Comparison of ENCODE assay signal across 19 cellular contexts in the genomic region with DNA sequence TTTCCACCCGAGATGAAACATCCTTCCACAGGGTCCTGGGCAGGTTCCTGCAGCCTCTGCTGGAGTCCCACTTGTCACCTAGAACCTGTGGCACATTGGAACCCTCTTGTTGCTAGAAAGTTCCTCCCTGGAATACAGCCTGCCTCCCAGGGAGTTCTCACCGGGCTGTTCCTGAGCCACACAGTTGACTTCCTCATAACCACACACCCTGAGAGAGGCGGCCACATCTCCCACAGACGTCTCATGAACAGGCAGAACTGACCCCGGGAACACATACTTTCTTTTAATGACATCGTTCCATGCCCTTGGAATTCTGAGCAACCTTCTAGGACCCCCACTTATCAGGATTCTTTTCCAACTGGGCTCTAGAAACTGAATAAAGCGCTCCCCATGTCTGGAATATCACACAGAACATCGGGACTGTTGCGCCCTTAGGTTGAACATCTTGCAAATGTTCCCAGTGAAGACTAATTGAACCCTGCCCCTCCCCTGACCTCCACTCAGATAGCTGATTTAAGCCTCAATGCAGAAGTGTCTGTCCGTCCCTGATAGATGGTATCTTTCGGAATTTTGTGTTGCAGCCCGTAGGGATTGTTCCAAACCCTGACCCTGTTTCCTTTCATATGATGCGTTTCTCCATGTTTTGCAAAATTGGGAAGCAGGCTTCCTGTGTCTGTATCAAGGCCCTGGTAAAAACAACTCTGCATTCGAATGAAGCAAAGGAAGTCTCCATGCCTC.
DNase-seq lines count a peak whose midpoint lies in the region; ATAC-seq and TF ChIP-seq lines count a peak whose summit lies in the region.
"Had no signal": no experiment of that assay in that cellular context is flagged by ENCODE, and none has a peak within 500 bp of the region (broad histone marks: within the 10 kb centered on the region; RNA-seq: fewer than 3 reads in every experiment).

No MANE protein-coding gene starts in this region.

- H3K4me3 ChIP-seq in left ventricle myocardium inferior (no peak overlapping the region), adrenal gland (no peak overlapping the region), right lobe of liver (no peak overlapping the region)
- H3K4me3 ChIP-seq: coronary artery, transverse colon had no signal

- 62 to 76% (median 69%) methylated on average over 13 to 14 of the region's 14 CpGs for WGBS in adrenal gland, 4 donors
- WGBS in right lobe of liver (ENCODE audit: insufficient coverage, low coverage, low lambda C conversion rate, missing lambda C conversion rate) = 47% methylated on average over 13 of the region's 14 CpGs

- no peak for TF ChIP-seq POLR2A in adrenal gland (IDR thresholded peaks at IDR 0.05)
- no peak for TF ChIP-seq POLR2A in right lobe of liver (IDR thresholded peaks at IDR 0.05)

- H3K36me3 ChIP-seq in left ventricle myocardium inferior = peaks cover 97% of the 10 kb centered on the region
- H3K36me3 ChIP-seq in adrenal gland (replicated peaks in 1 of 2) = peaks cover 0 to 31% of the 10 kb centered on the region in 2 donors
- no peaks in the 10 kb centered on the region for H3K36me3 ChIP-seq in right lobe of liver

- ATAC-seq in Right ventricle myocardium superior (ENCODE audit: poor library complexity) = no peak
- peak; percentile 47 to 66 (median 58) for ATAC-seq in right lobe of liver
- ATAC-seq: stimulated activated naive CD8-positive, alpha-beta T cell treated with anti-CD3 and anti-CD28 coated beads, Interleukin-15, Interleukin-2, amounts not matched to agents 100 U/mL and 50 U/mL, for 24 hours had no signal

- TF ChIP-seq CTCF in left ventricle myocardium inferior (IDR thresholded peaks at IDR 0.05; ENCODE audit: borderline replicate concordance) (no peak), adrenal gland (IDR thresholded peaks at IDR 0.05) (no peak), right lobe of liver (IDR thresholded peaks at IDR 0.05) (no peak)

- peaks cover 17% of the 10 kb centered on the region for H3K4me1 ChIP-seq in left ventricle myocardium inferior
- H3K4me1 ChIP-seq in adrenal gland (replicated peaks in 1 of 2) = peaks cover 3 to 5% of the 10 kb centered on the region in 2 donors
- peaks cover 0 to 7% (median 0%) of the 10 kb centered on the region in 4 donors for H3K4me1 ChIP-seq in right lobe of liver
- H3K4me1 ChIP-seq: transverse colon had no signal

- peak; percentile 32 for DNase-seq in Right ventricle myocardium superior
- DNase-seq in left ventricle myocardium inferior = no peak
- DNase-seq in adrenal gland = peak in 4 of 7 donors; percentile 37 to 70 (median 46)
- no peak for DNase-seq in right lobe of liver
- no peak for DNase-seq in stimulated activated CD4-positive, alpha-beta T cell treated with anti-CD3 and anti-CD28 coated beads, Interleukin-4, amount 100 ng/mL, for 1 hour
- DNase-seq in ecto neural progenitor cell (ENCODE audit: low spot score) = no peak
- no peak for DNase-seq in cardiac septum (ENCODE audit: low spot score)
- no peak for DNase-seq in NCI-H69 (lab: John Stamatoyannopoulos, UW)
- DNase-seq: activated CD4-positive, alpha-beta T cell treated with anti-CD3 and anti-CD28 coated beads for 4 hours; activated naive CD4-positive, alpha-beta T cell; CD4-positive, CD25-positive, alpha-beta regulatory T cell; immature natural killer cell; midbrain; NCI-H510A; SIG-M5; stimulated activated CD4-positive, alpha-beta T cell treated with anti-CD3 and anti-CD28 coated beads, Interleukin-15, amount 100 ng/mL, for 24 hours; stimulated activated naive CD8-positive, alpha-beta T cell treated with anti-CD3 and anti-CD28 coated beads, Interleukin-15, Interleukin-2, amounts not matched to agents 100 U/mL and 50 U/mL, for 24 hours had no signal

- no peaks in the 10 kb centered on the region for H3K27me3 ChIP-seq in left ventricle myocardium inferior (ENCODE audit: low read depth)
- no peaks in the 10 kb centered on the region for H3K27me3 ChIP-seq in adrenal gland
- H3K27me3 ChIP-seq in right lobe of liver = no peaks in the 10 kb centered on the region
- H3K27me3 ChIP-seq: transverse colon had no signal

- intact Hi-C loops in Right ventricle myocardium superior (cut with DNase I) = no loop called here
- intact Hi-C loops in left ventricle myocardium inferior (cut with micrococcal nuclease) = no loop called here
- intact Hi-C loops in adrenal gland (cut with DNase I) = no loop called here
- intact Hi-C loops in right lobe of liver (cut with DNase I) = no loop called here
- intact Hi-C loops in cardiac septum (cut with DNase I) = no loop called here

- no peaks in the 10 kb centered on the region for H3K9me3 ChIP-seq in left ventricle myocardium inferior (replicated peaks)
- H3K9me3 ChIP-seq in adrenal gland (replicated peaks in 1 of 3) = no peaks in the 10 kb centered on the region
- H3K9me3 ChIP-seq in right lobe of liver = no peaks in the 10 kb centered on the region
- H3K9me3 ChIP-seq: transverse colon had no signal

- no peak overlapping the region for H3K27ac ChIP-seq in left ventricle myocardium inferior (replicated peaks)
- peak overlapping the region in 3 of 5 donors; percentile 21 to 74 (median 59) for H3K27ac ChIP-seq in adrenal gland
- peak overlapping the region in 2 of 3 donors; percentile 18 to 43 for H3K27ac ChIP-seq in right lobe of liver
- H3K27ac ChIP-seq: coronary artery had no signal

Comparison
In these comparisons a context has a peak if more than half of its experiments do, and no peak if none do; other contexts are left out.
1. DNase-seq: peak in Right ventricle myocardium superior (single experiment) and adrenal gland (4 of 7); none in left ventricle myocardium inferior (single experiment), right lobe of liver (0 of 3), stimulated activated CD4-positive, alpha-beta T cell treated with anti-CD3 and anti-CD28 coated beads, Interleukin-4, amount 100 ng/mL, for 1 hour (single experiment), ecto neural progenitor cell (single experiment), cardiac septum (single experiment) and NCI-H69 (single experiment).